ENCODE assay signal across 8 cellular contexts in the genomic region with DNA sequence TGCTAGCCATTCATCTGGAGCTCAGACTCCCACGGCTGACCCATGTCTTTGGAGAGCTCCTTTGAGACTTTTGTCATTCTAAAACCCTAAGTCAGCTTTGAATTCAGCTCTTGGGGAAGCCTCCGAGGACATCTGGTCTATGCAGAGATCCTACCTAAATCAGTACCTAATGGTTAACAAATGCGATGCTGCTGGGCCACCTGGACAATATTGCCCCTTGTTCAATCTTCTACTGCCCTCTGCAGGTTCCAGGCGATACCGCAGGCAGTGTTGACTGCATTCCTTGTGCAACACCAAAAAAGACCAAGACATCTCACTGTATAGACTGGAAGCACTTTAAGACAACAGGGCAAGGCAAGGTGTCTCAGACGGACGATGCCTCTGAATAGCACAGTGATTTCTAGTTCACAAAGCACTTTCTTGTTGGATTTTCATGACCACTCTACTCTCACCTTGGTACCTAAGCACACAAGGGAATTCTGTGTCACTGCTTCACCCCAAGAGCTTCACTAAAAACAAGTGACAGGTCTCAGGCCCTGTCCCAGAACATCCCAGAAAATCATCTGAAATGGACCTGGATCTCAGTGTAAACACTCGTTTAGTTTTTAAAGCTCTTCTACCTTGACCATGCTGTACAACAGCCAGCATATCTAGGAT.
DNase-seq lines count a peak whose midpoint lies in the region; ATAC-seq and TF ChIP-seq lines count a peak whose summit lies in the region.

No MANE protein-coding gene starts in this region.

- POLR2A ChIA-PET in Caco-2 (lab: Charles Lee) = no interaction called here
- POLR2A ChIA-PET in OCI-LY7 (lab: Charles Lee) = no interaction called here

- H3K9me2 ChIP-seq in OCI-LY7 (ENCODE audit: insufficient read depth, low read length) = no peaks in the 10 kb centered on the region

- peak; percentile 68 for ATAC-seq in GM21360 (IDR thresholded peaks at IDR 0.05; ENCODE audit: unreplicated experiment)
- ATAC-seq in stimulated activated naive CD8-positive, alpha-beta T cell treated with anti-CD3 and anti-CD28 coated beads, Interleukin-15, amount 100 ng/mL, for 72 hours = peak; percentile 85

- intact Hi-C loops in Caco-2 (cut with micrococcal nuclease; ENCODE audit: unreplicated experiment) (loop anchor here (1.0 kb wide), 6 partner anchors 163 to 1168 kb away; no protein-coding TSS in a partner anchor), OCI-LY7 (cut with micrococcal nuclease; ENCODE audit: unreplicated experiment) (loop anchor here (1.0 to 2.0 kb wide), 6 partner anchors 79 to 619 kb away; a partner anchor contains a TSS)

- TF ChIP-seq CTCF in Caco-2 (IDR thresholded peaks at IDR 0.05; ENCODE audit: insufficient read depth in 1 of 2, low read depth in 1 of 2, low read length in 1 of 2, severe bottlenecking in 1 of 2, unreplicated experiment in 1 of 2) (peak; percentile 91 to 98), OCI-LY7 (conservative IDR thresholded peaks at IDR 0.05; ENCODE audit: low read length) (peak; percentile 100), fibroblast of lung (conservative IDR thresholded peaks at IDR 0.05 in 1 of 2, IDR thresholded peaks at IDR 0.05 in 1 of 2; ENCODE audit: low read depth in 1 of 2, low read length in 2 of 2) (peak; percentile 99), neural crest cell (conservative IDR thresholded peaks at IDR 0.05) (peak; percentile 95)

- H3K4me2 ChIP-seq in OCI-LY7 (ENCODE audit: low read length) (no peak overlapping the region), fibroblast of lung (ENCODE audit: extremely low read depth, insufficient read depth, low read length) (no peak overlapping the region)

- CTCF ChIA-PET in Caco-2 (lab: Charles Lee) = interaction anchor here (0.7 to 2.0 kb wide), 5 partner anchors 81 to 622 kb away, joined by 3 to 11 read pairs (median 3); no protein-coding TSS in a partner anchor
- CTCF ChIA-PET in OCI-LY7 (lab: Charles Lee; ENCODE audit: unreplicated experiment) = interaction anchor here (0.6 to 1.2 kb wide), 6 partner anchors 9 to 622 kb away, joined by 3 to 6 read pairs (median 3); no protein-coding TSS in a partner anchor

- H3K27ac ChIP-seq in OCI-LY7 (ENCODE audit: low read depth, low read length, poor library complexity, severe bottlenecking) (no peak overlapping the region), fibroblast of lung (ENCODE audit: insufficient read depth, low read length) (no peak overlapping the region)

- H3K36me3 ChIP-seq in Caco-2 (ENCODE audit: control insufficient read depth, insufficient read depth, low read length) = no peaks in the 10 kb centered on the region
- no peaks in the 10 kb centered on the region for H3K36me3 ChIP-seq in OCI-LY7 (ENCODE audit: insufficient read depth, low read length)
- H3K36me3 ChIP-seq in fibroblast of lung (ENCODE audit: control insufficient read depth, insufficient read depth, low read length) = no peaks in the 10 kb centered on the region

- no peaks in the 10 kb centered on the region; the same call in 1 of the 2 replicates for H3K27me3 ChIP-seq in Caco-2 (replicated peaks; ENCODE audit: control insufficient read depth, insufficient read depth, low read length)
- H3K27me3 ChIP-seq in fibroblast of lung (ENCODE audit: control insufficient read depth, insufficient read depth, low read length) = no peaks in the 10 kb centered on the region

- H3K9me3 ChIP-seq in Caco-2 (no peaks in the 10 kb centered on the region), OCI-LY7 (ENCODE audit: low read length) (no peaks in the 10 kb centered on the region), fibroblast of lung (ENCODE audit: control insufficient read depth, insufficient read depth, low read depth, low read length) (no peaks in the 10 kb centered on the region)

- H3K27ac Mint-ChIP-seq in Caco-2 (ENCODE audit: unreplicated experiment) (no peak overlapping the region), neural crest cell (ENCODE audit: unreplicated experiment) (no peak overlapping the region)
- H3K27ac Mint-ChIP-seq in stimulated activated naive CD8-positive, alpha-beta T cell treated with anti-CD3 and anti-CD28 coated beads, Interleukin-15, amount 100 ng/mL, for 72 hours = peak overlapping the region in 1 of 2 donors; percentile 16

- no peaks in the 10 kb centered on the region for H3K36me3 Mint-ChIP-seq in Caco-2 (ENCODE audit: insufficient read depth, unreplicated experiment)
- no peaks in the 10 kb centered on the region for H3K36me3 Mint-ChIP-seq in neural crest cell (ENCODE audit: low read depth)

- H3K4me3 ChIP-seq in Caco-2 (ENCODE audit: low read depth, low read length) = no peak overlapping the region
- H3K4me3 ChIP-seq in OCI-LY7 (ENCODE audit: low read depth, low read length, poor library complexity, severe bottlenecking) = no peak overlapping the region
- no peak overlapping the region for H3K4me3 ChIP-seq in fibroblast of lung (replicated peaks in 1 of 4; ENCODE audit: control extremely low read depth in 1 of 4, insufficient read depth in 1 of 4, low read depth in 3 of 4, low read length in 4 of 4)

- peak; percentile 82 to 86 for DNase-seq in Caco-2
- DNase-seq in HUDEP-2 (lab: John Stamatoyannopoulos, UW; ENCODE audit: unreplicated experiment in 76 of 76) = peak in 57 of 76 experiments; percentile 0 to 60 (median 28)
- peak; percentile 85 for DNase-seq in OCI-LY7 (ENCODE audit: low spot score)
- peak; percentile 73 for DNase-seq in activated T-cell treated with anti-CD3 and anti-CD28 coated beads, Interleukin-2, amount 50 U/mL, for 1 hour
- DNase-seq in fibroblast of lung (ENCODE audit: low read depth in 2 of 2) = peak; percentile 68 to 86
- peak; percentile 81 for DNase-seq in neural crest cell (ENCODE audit: low read depth, low spot score)
- peak; percentile 71 for DNase-seq in stimulated activated naive CD8-positive, alpha-beta T cell treated with anti-CD3 and anti-CD28 coated beads, Interleukin-15, amount 100 ng/mL, for 72 hours

- H3K4me1 Mint-ChIP-seq in Caco-2 (ENCODE audit: low read depth, unreplicated experiment) = no peaks in the 10 kb centered on the region
- H3K4me1 Mint-ChIP-seq in neural crest cell = no peaks in the 10 kb centered on the region
- no peaks in the 10 kb centered on the region for H3K4me1 Mint-ChIP-seq in stimulated activated naive CD8-positive, alpha-beta T cell treated with anti-CD3 and anti-CD28 coated beads, Interleukin-15, amount 100 ng/mL, for 72 hours

- no peaks in the 10 kb centered on the region for H4K20me1 ChIP-seq in OCI-LY7 (ENCODE audit: insufficient read depth, low read length)
- H4K20me1 ChIP-seq in fibroblast of lung (ENCODE audit: control insufficient read depth, extremely low read depth, insufficient read depth, low read length) = no peaks in the 10 kb centered on the region

- H3K4me1 ChIP-seq in Caco-2 = no peaks in the 10 kb centered on the region
- H3K4me1 ChIP-seq in OCI-LY7 (ENCODE audit: insufficient read depth, low read length, poor library complexity, severe bottlenecking) = peaks cover 9% of the 10 kb centered on the region
- peaks cover 16% of the 10 kb centered on the region for H3K4me1 ChIP-seq in fibroblast of lung (ENCODE audit: control insufficient read depth, extremely low read depth, insufficient read depth, low read length)

- no peak overlapping the region for H3K4me3 Mint-ChIP-seq in Caco-2 (ENCODE audit: unreplicated experiment)
- H3K4me3 Mint-ChIP-seq in neural crest cell = no peak overlapping the region
- H3K4me3 Mint-ChIP-seq in stimulated activated naive CD8-positive, alpha-beta T cell treated with anti-CD3 and anti-CD28 coated beads, Interleukin-15, amount 100 ng/mL, for 72 hours = no peak overlapping the region

- H3K79me2 ChIP-seq in OCI-LY7 (ENCODE audit: insufficient read depth, low read depth, low read length) = no peaks in the 10 kb centered on the region
- no peaks in the 10 kb centered on the region for H3K79me2 ChIP-seq in fibroblast of lung (ENCODE audit: control insufficient read depth, insufficient read depth, low read length)

- no TSS peak for BruUV-seq in Caco-2 (replicated peaks; lab: Mats Ljungman, UMichigan)
- no TSS peak for BruUV-seq in OCI-LY7 (replicated peaks; lab: Mats Ljungman, UMichigan)

- H3K27me3 Mint-ChIP-seq in Caco-2 (ENCODE audit: insufficient read depth, unreplicated experiment) = no peaks in the 10 kb centered on the region
- peaks cover 4% of the 10 kb centered on the region for H3K27me3 Mint-ChIP-seq in neural crest cell (ENCODE audit: low read depth)
- H3K27me3 Mint-ChIP-seq in stimulated activated naive CD8-positive, alpha-beta T cell treated with anti-CD3 and anti-CD28 coated beads, Interleukin-15, amount 100 ng/mL, for 72 hours = no peaks in the 10 kb centered on the region

- no peak overlapping the region for H3K9ac ChIP-seq in fibroblast of lung (ENCODE audit: insufficient read depth, low read length)

- H3K9me3 Mint-ChIP-seq in Caco-2 (ENCODE audit: unreplicated experiment) (no peaks in the 10 kb centered on the region), neural crest cell (no peaks in the 10 kb centered on the region)
- H3K9me3 Mint-ChIP-seq in stimulated activated naive CD8-positive, alpha-beta T cell treated with anti-CD3 and anti-CD28 coated beads, Interleukin-15, amount 100 ng/mL, for 72 hours = no peaks in the 10 kb centered on the region

- H2AFZ ChIP-seq in OCI-LY7 (ENCODE audit: low read length) (no peak overlapping the region), fibroblast of lung (ENCODE audit: low read length) (no peak overlapping the region)

Comparison
In these comparisons a context has a peak if more than half of its experiments do, and no peak if none do; other contexts are left out.
1. DNase-seq: peak in every context shown above with its lines; median percentile 85 in OCI-LY7; 84 in Caco-2; 81 in neural crest cell; 77 in fibroblast of lung; 73 in activated T-cell treated with anti-CD3 and anti-CD28 coated beads, Interleukin-2, amount 50 U/mL, for 1 hour; 71 in stimulated activated naive CD8-positive, alpha-beta T cell treated with anti-CD3 and anti-CD28 coated beads, Interleukin-15, amount 100 ng/mL, for 72 hours; 28 in HUDEP-2.